In the genomic region with DNA sequence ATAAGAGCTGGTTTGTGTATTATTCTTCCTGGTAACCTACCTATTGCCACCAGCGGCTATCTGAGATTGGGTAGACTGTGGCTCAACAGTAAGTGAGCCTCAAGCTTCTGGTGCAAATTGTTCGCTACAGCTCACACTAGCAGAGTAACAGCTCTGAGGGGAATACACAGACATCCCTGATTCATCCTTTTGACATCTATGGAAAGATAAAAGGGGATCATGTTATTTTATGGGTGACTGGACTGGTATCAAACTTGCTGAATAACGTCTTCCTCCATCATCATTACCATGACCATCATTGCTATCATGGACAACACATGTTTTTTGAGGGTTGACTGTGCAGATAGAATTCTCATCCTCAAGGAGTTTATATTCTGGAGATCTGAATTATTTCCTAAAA, we compare ENCODE assay signal across 16 cellular contexts.
DNase-seq lines count a peak whose midpoint lies in the region; ATAC-seq and TF ChIP-seq lines count a peak whose summit lies in the region.
"Had no signal": no experiment of that assay in that cellular context is flagged by ENCODE, and none has a peak within 500 bp of the region (broad histone marks: within the 10 kb centered on the region; RNA-seq: fewer than 3 reads in every experiment).

No MANE protein-coding gene starts in this region.

- no peak for DNase-seq in activated CD8-positive, alpha-beta T cell treated with anti-CD3 and anti-CD28 coated beads, Interleukin-2, amount 10 ng/mL, durations not matched to agents 7 days and 5 days
- DNase-seq in activated CD8-positive, alpha-beta T cell treated with anti-CD3 and anti-CD28 coated beads for 36 hours, result no peak
- no peak for DNase-seq in hepatocyte (ENCODE audit: low spot score)
- no peak for DNase-seq in uterus
- no peak for DNase-seq in neural progenitor cell (ENCODE audit: low spot score)
- DNase-seq in stimulated activated naive CD4-positive, alpha-beta T cell (lab: John Stamatoyannopoulos, UW), result no peak
- DNase-seq in tibial artery, result no peak
- DNase-seq: left cardiac atrium; NCI-H1417 treated with DMSO at 0.1 percent for 48 hours; SIG-M5; stimulated activated CD4-positive, alpha-beta T cell treated with anti-CD3 and anti-CD28 coated beads, Interleukin-4, amount 100 ng/mL, for 1 hour had no signal

- POLR2A ChIA-PET in activated CD8-positive, alpha-beta T cell treated with anti-CD3 and anti-CD28 coated beads, Interleukin-2, amount 10 ng/mL, durations not matched to agents 7 days and 5 days (lab: Charles Lee), result no interaction called here
- POLR2A ChIA-PET in activated CD8-positive, alpha-beta T cell treated with anti-CD3 and anti-CD28 coated beads for 36 hours (lab: Charles Lee), result interaction anchor here (0.6 kb wide), 1 partner anchor 47 kb away, joined by 3 read pairs; no protein-coding TSS in a partner anchor

- intact Hi-C loops in activated CD8-positive, alpha-beta T cell treated with anti-CD3 and anti-CD28 coated beads for 36 hours (cut with micrococcal nuclease), result no loop called here
- intact Hi-C loops in uterus (cut with DNase I; ENCODE audit: low total_unique reads), result no loop called here
- intact Hi-C loops in tibial artery (cut with DNase I; ENCODE audit: low total_unique reads), result no loop called here

- H3K9me3 Mint-ChIP-seq in activated CD8-positive, alpha-beta T cell treated with anti-CD3 and anti-CD28 coated beads, Interleukin-2, amount 10 ng/mL, durations not matched to agents 7 days and 5 days (ENCODE audit: insufficient read depth), result no peaks in the 10 kb centered on the region
- peaks cover 6% of the 10 kb centered on the region for H3K9me3 Mint-ChIP-seq in activated CD8-positive, alpha-beta T cell treated with anti-CD3 and anti-CD28 coated beads for 36 hours
- H3K9me3 Mint-ChIP-seq in activated T-helper 17 cell treated with anti-CD3 and anti-CD28 coated beads, Interleukin-2, amount 50 U/mL, for 72 hours, result peaks cover 7% of the 10 kb centered on the region
- H3K9me3 Mint-ChIP-seq in neural progenitor cell, result peaks cover 11% of the 10 kb centered on the region

- H3K27me3 ChIP-seq in hepatocyte, result no peaks in the 10 kb centered on the region
- H3K27me3 ChIP-seq in uterus, result no peaks in the 10 kb centered on the region
- no peaks in the 10 kb centered on the region for H3K27me3 ChIP-seq in neural progenitor cell
- no peaks in the 10 kb centered on the region for H3K27me3 ChIP-seq in tibial artery
- H3K27me3 ChIP-seq: tibial nerve had no signal

- no peak overlapping the region for H3K4me3 ChIP-seq in hepatocyte
- no peak overlapping the region for H3K4me3 ChIP-seq in uterus
- H3K4me3 ChIP-seq in neural progenitor cell, result no peak overlapping the region
- no peak overlapping the region for H3K4me3 ChIP-seq in tibial artery
- H3K4me3 ChIP-seq: tibial nerve had no signal

- H3K79me2 ChIP-seq in hepatocyte (no peaks in the 10 kb centered on the region), neural progenitor cell (ENCODE audit: low read depth) (no peaks in the 10 kb centered on the region)

- H3K9me3 ChIP-seq in hepatocyte (ENCODE audit: low read depth) (no peaks in the 10 kb centered on the region), uterus (no peaks in the 10 kb centered on the region), neural progenitor cell (ENCODE audit: low read depth) (no peaks in the 10 kb centered on the region), tibial artery (no peaks in the 10 kb centered on the region)

- H3K4me3 Mint-ChIP-seq in activated CD8-positive, alpha-beta T cell treated with anti-CD3 and anti-CD28 coated beads, Interleukin-2, amount 10 ng/mL, durations not matched to agents 7 days and 5 days, result no peak overlapping the region
- H3K4me3 Mint-ChIP-seq in activated CD8-positive, alpha-beta T cell treated with anti-CD3 and anti-CD28 coated beads for 36 hours, result no peak overlapping the region
- peak overlapping the region; percentile 50 for H3K4me3 Mint-ChIP-seq in activated T-helper 17 cell treated with anti-CD3 and anti-CD28 coated beads, Interleukin-2, amount 50 U/mL, for 72 hours
- H3K4me3 Mint-ChIP-seq in neural progenitor cell, result no peak overlapping the region
- H3K4me3 Mint-ChIP-seq: CD14-positive monocyte; T-helper 1 cell treated with Interleukin-12 subunit alpha and Interleukin-12 subunit beta and Interleukin-4 antibody, amounts not matched to agents 30 μg/mL and 1 μg/mL, for 36 hours had no signal

- H4K20me1 ChIP-seq in hepatocyte (ENCODE audit: insufficient read depth, poor library complexity, severe bottlenecking), result no peaks in the 10 kb centered on the region
- no peaks in the 10 kb centered on the region for H4K20me1 ChIP-seq in neural progenitor cell (ENCODE audit: low read depth)

- H3K9me2 ChIP-seq in hepatocyte (replicated peaks; ENCODE audit: insufficient read depth), result no peaks in the 10 kb centered on the region

- no peak overlapping the region for H2AFZ ChIP-seq in hepatocyte
- H2AFZ ChIP-seq in neural progenitor cell (replicated peaks), result no peak overlapping the region

- peak; percentile 17 for ATAC-seq in activated CD8-positive, alpha-beta T cell treated with anti-CD3 and anti-CD28 coated beads, Interleukin-2, amount 10 ng/mL, durations not matched to agents 7 days and 5 days
- no peak for ATAC-seq in activated CD8-positive, alpha-beta T cell treated with anti-CD3 and anti-CD28 coated beads for 36 hours
- ATAC-seq in activated T-helper 17 cell treated with anti-CD3 and anti-CD28 coated beads, Interleukin-2, amount 50 U/mL, for 72 hours (replicated peaks), result no peak

- CTCF ChIA-PET in activated CD8-positive, alpha-beta T cell treated with anti-CD3 and anti-CD28 coated beads, Interleukin-2, amount 10 ng/mL, durations not matched to agents 7 days and 5 days (lab: Charles Lee), result no interaction called here
- CTCF ChIA-PET in activated CD8-positive, alpha-beta T cell treated with anti-CD3 and anti-CD28 coated beads for 36 hours (lab: Charles Lee), result interaction anchor here (1.0 to 1.7 kb wide), 3 partner anchors 59 to 121 kb away, joined by 3 to 5 read pairs (median 3); no protein-coding TSS in a partner anchor

- peaks cover 42% of the 10 kb centered on the region for H3K4me1 Mint-ChIP-seq in activated CD8-positive, alpha-beta T cell treated with anti-CD3 and anti-CD28 coated beads, Interleukin-2, amount 10 ng/mL, durations not matched to agents 7 days and 5 days (ENCODE audit: low read depth)
- H3K4me1 Mint-ChIP-seq in activated CD8-positive, alpha-beta T cell treated with anti-CD3 and anti-CD28 coated beads for 36 hours (ENCODE audit: low read depth), result peaks cover 31% of the 10 kb centered on the region
- peaks cover 26% of the 10 kb centered on the region for H3K4me1 Mint-ChIP-seq in activated T-helper 17 cell treated with anti-CD3 and anti-CD28 coated beads, Interleukin-2, amount 50 U/mL, for 72 hours
- peaks cover 24% of the 10 kb centered on the region for H3K4me1 Mint-ChIP-seq in neural progenitor cell

- H3K27ac ChIP-seq in hepatocyte (peak overlapping the region; percentile 50), uterus (peak overlapping the region; percentile 65 to 70), neural progenitor cell (no peak overlapping the region), tibial artery (peak overlapping the region in 1 of 2 donors; percentile 81)
- H3K27ac ChIP-seq: HL-60 had no signal

- no peak overlapping the region for H3K27ac Mint-ChIP-seq in activated CD8-positive, alpha-beta T cell treated with anti-CD3 and anti-CD28 coated beads, Interleukin-2, amount 10 ng/mL, durations not matched to agents 7 days and 5 days
- H3K27ac Mint-ChIP-seq in activated CD8-positive, alpha-beta T cell treated with anti-CD3 and anti-CD28 coated beads for 36 hours, result no peak overlapping the region
- peak overlapping the region; percentile 55 for H3K27ac Mint-ChIP-seq in activated T-helper 17 cell treated with anti-CD3 and anti-CD28 coated beads, Interleukin-2, amount 50 U/mL, for 72 hours
- no peak overlapping the region for H3K27ac Mint-ChIP-seq in neural progenitor cell
- H3K27ac Mint-ChIP-seq: T-helper 1 cell treated with Interleukin-12 subunit alpha and Interleukin-12 subunit beta and Interleukin-4 antibody, amounts not matched to agents 30 μg/mL and 1 μg/mL, for 36 hours had no signal

- no peak for TF ChIP-seq CTCF in activated CD8-positive, alpha-beta T cell treated with anti-CD3 and anti-CD28 coated beads for 36 hours (IDR thresholded peaks at IDR 0.05)
- TF ChIP-seq CTCF in hepatocyte (IDR thresholded peaks at IDR 0.05; ENCODE audit: poor library complexity), result no peak
- TF ChIP-seq CTCF in uterus (IDR thresholded peaks at IDR 0.05), result no peak
- TF ChIP-seq CTCF in neural progenitor cell (IDR thresholded peaks at IDR 0.05), result no peak
- TF ChIP-seq CTCF in tibial artery (IDR thresholded peaks at IDR 0.05), result no peak

- peaks cover 3% of the 10 kb centered on the region for H3K36me3 Mint-ChIP-seq in activated CD8-positive, alpha-beta T cell treated with anti-CD3 and anti-CD28 coated beads, Interleukin-2, amount 10 ng/mL, durations not matched to agents 7 days and 5 days (ENCODE audit: low read depth)
- H3K36me3 Mint-ChIP-seq in activated CD8-positive, alpha-beta T cell treated with anti-CD3 and anti-CD28 coated beads for 36 hours (ENCODE audit: low read depth), result no peaks in the 10 kb centered on the region
- no peaks in the 10 kb centered on the region for H3K36me3 Mint-ChIP-seq in activated T-helper 17 cell treated with anti-CD3 and anti-CD28 coated beads, Interleukin-2, amount 50 U/mL, for 72 hours (ENCODE audit: low read depth)
- peaks cover 2% of the 10 kb centered on the region for H3K36me3 Mint-ChIP-seq in neural progenitor cell
- H3K36me3 Mint-ChIP-seq: CD14-positive monocyte had no signal

- no peak for TF ChIP-seq POLR2A in uterus (IDR thresholded peaks at IDR 0.05)

- peaks cover 3% of the 10 kb centered on the region for H3K27me3 Mint-ChIP-seq in activated CD8-positive, alpha-beta T cell treated with anti-CD3 and anti-CD28 coated beads, Interleukin-2, amount 10 ng/mL, durations not matched to agents 7 days and 5 days (ENCODE audit: low read depth)
- H3K27me3 Mint-ChIP-seq in activated CD8-positive, alpha-beta T cell treated with anti-CD3 and anti-CD28 coated beads for 36 hours, result no peaks in the 10 kb centered on the region
- no peaks in the 10 kb centered on the region for H3K27me3 Mint-ChIP-seq in activated T-helper 17 cell treated with anti-CD3 and anti-CD28 coated beads, Interleukin-2, amount 50 U/mL, for 72 hours
- H3K27me3 Mint-ChIP-seq in neural progenitor cell (ENCODE audit: insufficient read depth, low read depth), result peaks cover 2% of the 10 kb centered on the region

- 79% methylated on average over 3 of the region's 3 CpGs for WGBS in hepatocyte (ENCODE audit: low lambda C conversion rate, missing lambda C conversion rate)

- H3K4me2 ChIP-seq in hepatocyte (no peak overlapping the region), neural progenitor cell (no peak overlapping the region)

- H3F3A ChIP-seq in neural progenitor cell (ENCODE audit: low read depth), result no peaks in the 10 kb centered on the region

- H3K36me3 ChIP-seq in hepatocyte (replicated peaks; ENCODE audit: insufficient read depth, low read depth) (no peaks in the 10 kb centered on the region), uterus (no peaks in the 10 kb centered on the region), neural progenitor cell (no peaks in the 10 kb centered on the region), tibial artery (no peaks in the 10 kb centered on the region)
- H3K36me3 ChIP-seq: tibial nerve had no signal

- H3K9ac ChIP-seq in neural progenitor cell, result no peak overlapping the region

- peaks cover 8% of the 10 kb centered on the region for H3K4me1 ChIP-seq in hepatocyte (ENCODE audit: insufficient read depth)
- no peaks in the 10 kb centered on the region for H3K4me1 ChIP-seq in uterus
- no peaks in the 10 kb centered on the region for H3K4me1 ChIP-seq in neural progenitor cell
- peaks cover 0 to 25% (median 15%) of the 10 kb centered on the region in 4 donors for H3K4me1 ChIP-seq in tibial artery
